In the genomic region with DNA sequence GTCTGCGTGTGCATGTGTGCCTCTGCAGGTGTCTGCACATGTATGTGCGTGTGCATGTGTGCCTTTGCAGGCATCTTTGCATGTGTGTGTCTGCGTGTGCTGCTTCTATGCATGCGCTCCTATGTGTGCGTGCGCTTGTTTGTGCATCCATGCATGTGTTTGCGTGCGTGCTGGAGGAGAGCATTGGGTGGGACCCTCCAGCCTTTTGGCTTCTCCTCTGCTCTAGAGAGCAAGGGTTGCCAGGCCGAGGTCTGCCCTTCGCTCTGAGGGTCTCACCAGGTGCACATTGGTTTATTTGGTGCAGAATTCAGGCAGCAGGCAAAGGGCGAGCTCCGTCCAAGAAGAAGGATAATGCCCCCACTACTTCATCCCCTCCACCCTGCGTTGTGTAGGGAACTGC, we compare ENCODE assay signal across 9 cellular contexts. TPM values are rescaled to one million over a fixed set of nuclear protein-coding genes. Genes with fewer than 3 reads are reported as not detected.
DNase-seq lines count a peak whose midpoint lies in the region; ATAC-seq, FAIRE-seq and TF ChIP-seq lines count a peak whose summit lies in the region.
"Had no signal": no experiment of that assay in that cellular context is flagged by ENCODE, and none has a peak within 500 bp of the region (broad histone marks: within the 10 kb centered on the region; RNA-seq: fewer than 3 reads in every experiment).

No MANE protein-coding gene starts in this region.

- H3K4me3 ChIP-seq in fibroblast of the aortic adventitia (ENCODE audit: low read depth, low read length) (peak overlapping the region; percentile 77), gastrocnemius medialis (peak overlapping the region; percentile 67 to 96 (median 78))

- CTCF ChIA-PET in T-cell (lab: Charles Lee): no interaction called here

- ATAC-seq in T-cell (replicated peaks in 1 of 4) (no peak), gastrocnemius medialis (no peak), GM19035 (IDR thresholded peaks at IDR 0.05; ENCODE audit: unreplicated experiment) (no peak)

- intact Hi-C loops in gastrocnemius medialis (cut with DNase I; ENCODE audit: low total_unique reads): loop anchor here (1.0 kb wide), 1 partner anchor 52 kb away; no protein-coding TSS in a partner anchor

- no peak for TF ChIP-seq POLR2A in gastrocnemius medialis (IDR thresholded peaks at IDR 0.05)

- peaks cover 6 to 19% of the 10 kb centered on the region in 2 donors for H3K4me1 ChIP-seq in gastrocnemius medialis

- peaks cover 2 to 4% (median 3%) of the 10 kb centered on the region in 3 donors for H3K9me3 Mint-ChIP-seq in T-cell

- in situ Hi-C loops in gastrocnemius medialis (cut with MboI; ENCODE audit: low sequenced_read_pairs in 4 of 4): no loop called here

- no peaks in the 10 kb centered on the region for H3K27me3 ChIP-seq in gastrocnemius medialis

- H3K4me3 Mint-ChIP-seq in T-cell: peak overlapping the region; percentile 76 to 89 (median 79)

- no peak for FAIRE-seq in D721Med (lab: Jason Lieb, UNC)

- peaks cover 8 to 15% (median 8%) of the 10 kb centered on the region in 3 donors for H3K4me1 Mint-ChIP-seq in T-cell

- peak overlapping the region in 1 of 2 donors; percentile 16 for H3K27ac Mint-ChIP-seq in T-cell

- TF ChIP-seq CTCF in fibroblast of the aortic adventitia (IDR thresholded peaks at IDR 0.05; ENCODE audit: insufficient read depth, low read length) (no peak), gastrocnemius medialis (IDR thresholded peaks at IDR 0.05 in 4 of 5, conservative IDR thresholded peaks at IDR 0.05 in 1 of 5) (no peak), D721Med (IDR thresholded peaks at IDR 0.05; ENCODE audit: insufficient read depth, missing control alignments) (no peak)

- no peak overlapping the region for H3K27ac ChIP-seq in gastrocnemius medialis

- H3K27me3 Mint-ChIP-seq in T-cell: no peaks in the 10 kb centered on the region

- H3K36me3 Mint-ChIP-seq in T-cell: peaks cover 4% of the 10 kb centered on the region

- DNase-seq in D341Med (ENCODE audit: low spot score) (peak; percentile 35), T-cell (no peak), fibroblast of the aortic adventitia (ENCODE audit: low read depth) (no peak), gastrocnemius medialis (no peak), D721Med (ENCODE audit: insufficient read length, low spot score) (no peak), COLO668 (lab: John Stamatoyannopoulos, UW; ENCODE audit: unreplicated experiment) (no peak), cerebellum (ENCODE audit: low spot score) (no peak)
- DNase-seq: NCI-H226 had no signal

- no peaks in the 10 kb centered on the region for H3K36me3 ChIP-seq in gastrocnemius medialis

- H3K9me3 ChIP-seq in gastrocnemius medialis: no peaks in the 10 kb centered on the region

- POLR2A ChIA-PET in T-cell (lab: Charles Lee): no interaction called here

RNA-seq across cellular contexts. Expression of a gene that starts 1.1 kb away (rescaled TPM):
- total RNA-seq in T-cell (1 to 10 TPM; 4.4 to 8.7 (median 7.1) TPM), fibroblast of the aortic adventitia (ENCODE audit: low replicate concordance) (8.4 and 8.5 TPM in 2 replicates), gastrocnemius medialis (10 to 100 TPM; 19.0 to 52.7 (median 24.4) TPM), cerebellum (9.8 TPM)

RNA-seq across cellular contexts. Expression of a gene that starts 17.0 kb away (rescaled TPM):
- total RNA-seq in T-cell (10 to 100 TPM; 29.2 to 49.4 (median 44.3) TPM), fibroblast of the aortic adventitia (ENCODE audit: low replicate concordance) (5.6 and 18.7 TPM in 2 replicates), gastrocnemius medialis (1 to 10 TPM; 2.3 to 7.9 (median 3.9) TPM), cerebellum (14.8 TPM)

RNA-seq across cellular contexts. Expression of a gene that starts 35.9 kb away (rescaled TPM):
- 10 to 100 TPM in 1 of 5 donors, 1 to 10 TPM in 4; 3.2 to 12.2 (median 8.0) TPM for total RNA-seq in T-cell
- 0.74 and 2.8 TPM in 2 replicates for total RNA-seq in fibroblast of the aortic adventitia (ENCODE audit: low replicate concordance)
- total RNA-seq in gastrocnemius medialis: 1 to 10 TPM; 1.1 to 5.5 (median 2.7) TPM
- 13.9 TPM for total RNA-seq in cerebellum

RNA-seq across cellular contexts. Expression of a gene that starts 51.3 kb away (rescaled TPM):
- 10 to 100 TPM; 57.3 to 81.5 (median 59.4) TPM for total RNA-seq in T-cell
- 32.0 and 47.0 TPM in 2 replicates for total RNA-seq in fibroblast of the aortic adventitia (ENCODE audit: low replicate concordance)
- 10 to 100 TPM; 28.0 to 39.2 (median 34.8) TPM for total RNA-seq in gastrocnemius medialis
- total RNA-seq in cerebellum: 49.4 TPM

RNA-seq across cellular contexts. Expression of a gene that starts 52.3 kb away (rescaled TPM):
- total RNA-seq in T-cell: 100 to 1,000 TPM in 4 of 5 donors, 10 to 100 TPM in 1; 94.4 to 262 (median 223) TPM
- 39.5 and 80.3 TPM in 2 replicates for total RNA-seq in fibroblast of the aortic adventitia (ENCODE audit: low replicate concordance)
- total RNA-seq in gastrocnemius medialis: 10 to 100 TPM; 18.0 to 50.4 (median 33.3) TPM
- total RNA-seq in cerebellum: 63.2 TPM
